In genomic region chrX:154097597-154098541, GRCh38 we compare ENCODE assay signal across 8 cellular contexts. TPM values are rescaled to one million over a fixed set of nuclear protein-coding genes. Genes with fewer than 3 reads are reported as not detected.
DNase-seq lines count a peak whose midpoint lies in the region; ATAC-seq and TF ChIP-seq lines count a peak whose summit lies in the region.

MECP2 (minus strand) TSS chrX:154097717.

- H3K79me2 ChIP-seq in GM23248 (ENCODE audit: insufficient read depth) (peaks cover 41% of the 10 kb centered on the region), fibroblast of lung (ENCODE audit: control insufficient read depth, insufficient read depth, low read length) (peaks cover 37% of the 10 kb centered on the region)

- no peaks in the 10 kb centered on the region; the same call in 1 of the 2 replicates for H4K20me1 ChIP-seq in GM23248 (ENCODE audit: insufficient read depth)
- no peaks in the 10 kb centered on the region for H4K20me1 ChIP-seq in fibroblast of lung (ENCODE audit: control insufficient read depth, extremely low read depth, insufficient read depth, low read length)

- H3K9me2 ChIP-seq in GM23248 (ENCODE audit: insufficient read depth), result no peaks in the 10 kb centered on the region

- CTCF ChIA-PET in naive thymus-derived CD4-positive, alpha-beta T cell (lab: Charles Lee), result no interaction called here

- no peak for TF ChIP-seq CTCF in fibroblast of lung (conservative IDR thresholded peaks at IDR 0.05 in 1 of 2, IDR thresholded peaks at IDR 0.05 in 1 of 2; ENCODE audit: low read depth in 1 of 2, low read length in 2 of 2)

- H3K4me3 ChIP-seq in GM23248 (peak within 1 kb of the TSS; percentile 78), fibroblast of lung (replicated peaks in 1 of 4; ENCODE audit: control extremely low read depth in 1 of 4, insufficient read depth in 1 of 4, low read depth in 3 of 4, low read length in 4 of 4) (peak within 1 kb of the TSS; percentile 65 to 75 (median 71))
- peak within 1 kb of the TSS; percentile 84 for H3K4me3 ChIP-seq in naive thymus-derived CD4-positive, alpha-beta T cell (ENCODE audit: low read length)

- H3K9me3 Mint-ChIP-seq in naive thymus-derived CD4-positive, alpha-beta T cell, result peaks cover 0 to 4% (median 0%) of the 10 kb centered on the region in 11 donors
- no peaks in the 10 kb centered on the region for H3K9me3 Mint-ChIP-seq in stimulated activated memory B cell treated with anti-CD40 and anti-IgM and Interleukin-4, amounts not matched to agents 10 μg/mL and 1 μg/mL and 100 μg/mL, for 72 hours

- H3K9me3 ChIP-seq in GM23248 (ENCODE audit: low read depth) (no peaks in the 10 kb centered on the region), fibroblast of lung (ENCODE audit: control insufficient read depth, insufficient read depth, low read depth, low read length) (no peaks in the 10 kb centered on the region)
- H3K9me3 ChIP-seq in naive thymus-derived CD4-positive, alpha-beta T cell (ENCODE audit: control insufficient read depth in 2 of 3, low read length in 3 of 3), result no peaks in the 10 kb centered on the region

- H3K4me1 ChIP-seq in GM23248 (ENCODE audit: insufficient read depth), result peaks cover 25% of the 10 kb centered on the region
- H3K4me1 ChIP-seq in fibroblast of lung (ENCODE audit: control insufficient read depth, extremely low read depth, insufficient read depth, low read length), result peaks cover 5% of the 10 kb centered on the region
- H3K4me1 ChIP-seq in naive thymus-derived CD4-positive, alpha-beta T cell (ENCODE audit: control insufficient read depth in 2 of 2, insufficient read depth in 2 of 2, low read length in 2 of 2), result peaks cover 17 to 26% of the 10 kb centered on the region in 2 donors

- H3K27ac Mint-ChIP-seq in naive thymus-derived CD4-positive, alpha-beta T cell, result peak within 1 kb of the TSS; percentile 90 to 97 (median 94)
- H3K27ac Mint-ChIP-seq in stimulated activated memory B cell treated with anti-CD40 and anti-IgM and Interleukin-4, amounts not matched to agents 10 μg/mL and 1 μg/mL and 100 μg/mL, for 72 hours, result peak within 1 kb of the TSS; percentile 97

- intact Hi-C loops in naive thymus-derived CD4-positive, alpha-beta T cell (cut with micrococcal nuclease), result loop anchor here (1.0 to 10.0 kb wide), 9 partner anchors 38 to 434 kb away; partner anchors contain the start of genes HCFC1 (in 2 of the 2), EMD (in 1 of the 2), FLNA (in 1 of the 2) and IDH3G (in 1 of the 2)

- peak; percentile 79 for DNase-seq in DMS79 treated with DMSO at 0.1 percent for 48 hours (lab: John Stamatoyannopoulos, UW)
- peak; percentile 92 for DNase-seq in GM23248
- peak; percentile 77 to 84 for DNase-seq in Kasumi-1 (lab: John Stamatoyannopoulos, UW)
- DNase-seq in RPMI8226, result peak; percentile 95
- peak; percentile 69 to 80 for DNase-seq in activated T-helper 1 cell treated with anti-CD3 and anti-CD28 coated beads, Interleukin-2, amount 50 U/mL, for 16 hours (ENCODE audit: low read depth in 1 of 2, low spot score in 1 of 2)
- DNase-seq in fibroblast of lung (ENCODE audit: low read depth in 2 of 2), result peak; percentile 88 to 91
- DNase-seq in naive thymus-derived CD4-positive, alpha-beta T cell, result peak; percentile 78 to 88 (median 86)

- H3K9ac ChIP-seq in GM23248, result peak within 1 kb of the TSS; percentile 89
- H3K9ac ChIP-seq in fibroblast of lung (ENCODE audit: insufficient read depth, low read length), result peak within 1 kb of the TSS; percentile 84

- H3K4me3 Mint-ChIP-seq in naive thymus-derived CD4-positive, alpha-beta T cell, result peak within 1 kb of the TSS; percentile 89 to 99 (median 96)
- peak within 1 kb of the TSS; percentile 97 for H3K4me3 Mint-ChIP-seq in stimulated activated memory B cell treated with anti-CD40 and anti-IgM and Interleukin-4, amounts not matched to agents 10 μg/mL and 1 μg/mL and 100 μg/mL, for 72 hours

- H3K36me3 Mint-ChIP-seq in naive thymus-derived CD4-positive, alpha-beta T cell, result peaks cover 0 to 8% (median 0%) of the 10 kb centered on the region in 5 donors
- peaks cover 7% of the 10 kb centered on the region for H3K36me3 Mint-ChIP-seq in stimulated activated memory B cell treated with anti-CD40 and anti-IgM and Interleukin-4, amounts not matched to agents 10 μg/mL and 1 μg/mL and 100 μg/mL, for 72 hours

- POLR2A ChIA-PET in naive thymus-derived CD4-positive, alpha-beta T cell (lab: Charles Lee), result interaction anchor here (0.6 to 2.0 kb wide), 5 partner anchors 24 to 448 kb away, joined by 3 to 8 read pairs (median 3); no protein-coding TSS in a partner anchor

- no peaks in the 10 kb centered on the region for H3K36me3 ChIP-seq in GM23248 (ENCODE audit: low read depth)
- no peaks in the 10 kb centered on the region for H3K36me3 ChIP-seq in fibroblast of lung (ENCODE audit: control insufficient read depth, insufficient read depth, low read length)
- no peaks in the 10 kb centered on the region for H3K36me3 ChIP-seq in naive thymus-derived CD4-positive, alpha-beta T cell (ENCODE audit: control insufficient read depth in 2 of 3, insufficient read depth in 3 of 3, low read length in 3 of 3)

- peaks cover 14 to 51% (median 36%) of the 10 kb centered on the region in 7 donors for H3K4me1 Mint-ChIP-seq in naive thymus-derived CD4-positive, alpha-beta T cell
- peaks cover 33% of the 10 kb centered on the region for H3K4me1 Mint-ChIP-seq in stimulated activated memory B cell treated with anti-CD40 and anti-IgM and Interleukin-4, amounts not matched to agents 10 μg/mL and 1 μg/mL and 100 μg/mL, for 72 hours

- WGBS in GM23248 (ENCODE audit: low coverage in 1 of 2, low lambda C conversion rate in 2 of 2, missing lambda C conversion rate in 2 of 2), 2 experiments, result 14 to 19% methylated on average over 16 to 23 of the region's 74 CpGs

- H3F3A ChIP-seq in GM23248 (ENCODE audit: insufficient read depth), result peaks cover 8% of the 10 kb centered on the region; the same call in 1 of the 2 replicates

- peak within 1 kb of the TSS; percentile 96 for H2AFZ ChIP-seq in GM23248
- peak within 1 kb of the TSS; percentile 63 for H2AFZ ChIP-seq in fibroblast of lung (ENCODE audit: low read length)

- peaks cover 0 to 4% (median 0%) of the 10 kb centered on the region in 5 donors for H3K27me3 Mint-ChIP-seq in naive thymus-derived CD4-positive, alpha-beta T cell
- no peaks in the 10 kb centered on the region for H3K27me3 Mint-ChIP-seq in stimulated activated memory B cell treated with anti-CD40 and anti-IgM and Interleukin-4, amounts not matched to agents 10 μg/mL and 1 μg/mL and 100 μg/mL, for 72 hours

- ATAC-seq in naive thymus-derived CD4-positive, alpha-beta T cell, result peak; percentile 94
- ATAC-seq in stimulated activated memory B cell treated with anti-CD40 and anti-IgM and Interleukin-4, amounts not matched to agents 10 μg/mL and 1 μg/mL and 100 μg/mL, for 72 hours, result peak; percentile 96

- H3K4me2 ChIP-seq in GM23248 (ENCODE audit: unreplicated experiment) (peak within 1 kb of the TSS; percentile 74), fibroblast of lung (ENCODE audit: extremely low read depth, insufficient read depth, low read length) (peak within 1 kb of the TSS; percentile 87)

- H3K27me3 ChIP-seq in GM23248 (replicated peaks; ENCODE audit: insufficient read depth), result no peaks in the 10 kb centered on the region
- no peaks in the 10 kb centered on the region for H3K27me3 ChIP-seq in fibroblast of lung (ENCODE audit: control insufficient read depth, insufficient read depth, low read length)
- no peaks in the 10 kb centered on the region for H3K27me3 ChIP-seq in naive thymus-derived CD4-positive, alpha-beta T cell (ENCODE audit: control insufficient read depth in 2 of 2, insufficient read depth in 2 of 2, low read length in 2 of 2)

- peak within 1 kb of the TSS; percentile 80 for H3K27ac ChIP-seq in GM23248
- peak within 1 kb of the TSS; percentile 84 for H3K27ac ChIP-seq in fibroblast of lung (ENCODE audit: insufficient read depth, low read length)
- peak within 1 kb of the TSS; percentile 84 for H3K27ac ChIP-seq in naive thymus-derived CD4-positive, alpha-beta T cell (ENCODE audit: low read depth, low read length)

- in situ Hi-C loops in GM23248 (cut with MboI), result no loop called here

RNA-seq across cellular contexts. Expression of gene MECP2, which starts in this region (rescaled TPM):
- 16.5 and 16.7 TPM in 2 replicates for total RNA-seq in GM23248 (2014; rRNA removed; shearing (Covaris generic))
- 10.3 and 13.0 TPM in 2 replicates for polyA plus RNA-seq in GM23248 (2016; fragmentation: Nextera tagmentation; extraction: Ambion mirVana)
- total RNA-seq in fibroblast of lung, result 15.4 and 24.9 TPM in 2 replicates
- polyA plus RNA-seq in fibroblast of lung, result 11.5 and 11.6 TPM in 2 replicates
- polyA plus RNA-seq in fibroblast of lung (2012), result 14.6 and 17.5 TPM in 2 replicates
- 18.5 and 20.7 TPM in 2 replicates for polyA minus RNA-seq in fibroblast of lung (ENCODE audit: low replicate concordance)
- total RNA-seq in naive thymus-derived CD4-positive, alpha-beta T cell, result 100 to 1,000 TPM in 3 of 5 experiments, 10 to 100 TPM in 2; 72.7 to 155 (median 103) TPM
- polyA plus RNA-seq in naive thymus-derived CD4-positive, alpha-beta T cell, result 10 to 100 TPM; 12.1 to 22.5 TPM

Comparison
In these comparisons a context has a peak if more than half of its experiments do, and no peak if none do; other contexts are left out.
1. Peak in every context shown above with its lines: DNase-seq, ATAC-seq, H3K4me3 ChIP-seq and H3K27ac ChIP-seq.